ENCODE assay signal across 21 cellular contexts in the genomic region with DNA sequence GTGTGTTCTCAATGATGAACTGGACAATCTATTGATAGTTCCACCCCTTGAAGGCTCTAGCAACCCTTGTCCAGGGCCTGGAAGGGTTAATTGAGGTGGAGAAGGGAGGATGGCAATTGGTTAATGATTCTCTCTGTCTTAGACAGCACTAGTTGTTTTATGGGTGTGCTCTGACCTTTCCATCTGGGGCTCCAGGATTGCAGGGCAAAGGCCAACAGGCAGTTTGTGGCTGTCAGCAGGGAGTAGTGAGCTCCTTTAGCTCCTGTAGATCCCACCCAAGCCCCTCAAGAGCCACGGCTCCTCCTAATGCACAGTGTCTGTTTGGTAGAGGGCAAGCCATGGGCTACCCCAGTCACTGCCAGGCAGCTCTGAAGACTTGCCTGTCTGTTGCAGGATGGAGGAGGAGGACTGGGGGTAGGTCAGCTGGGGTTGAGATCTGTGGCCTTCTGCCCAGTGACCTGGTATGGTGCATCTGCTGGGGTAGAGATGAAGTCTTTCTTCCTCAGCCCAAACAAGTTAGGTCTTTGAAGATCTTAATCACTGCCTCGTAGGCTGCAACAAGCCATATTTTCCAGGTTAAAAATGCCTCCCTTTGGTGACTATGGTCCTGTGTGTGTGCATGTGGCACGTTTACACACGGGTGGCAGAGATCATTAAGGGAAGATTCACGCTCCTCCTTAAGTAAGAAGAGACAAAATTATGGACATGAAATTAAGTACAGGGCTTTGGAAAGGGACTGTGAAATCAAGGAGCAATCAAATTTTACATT. TPM values are rescaled to one million over a fixed set of nuclear protein-coding genes. Genes with fewer than 3 reads are reported as not detected.
"Had no signal": no experiment of that assay in that cellular context is flagged by ENCODE, and none has a peak within 500 bp of the region (broad histone marks: within the 10 kb centered on the region; RNA-seq: fewer than 3 reads in every experiment).

No MANE protein-coding gene starts in this region.

- H3K9me3 ChIP-seq: prostate gland had no signal

- H3K27ac Mint-ChIP-seq: activated CD8-positive, alpha-beta memory T cell treated with anti-CD3 and anti-CD28 coated beads, Interleukin-2, amount 10 ng/mL, durations not matched to agents 7 days and 5 days; dendritic cell treated with granulocyte-macrophage colony-stimulating factor and Interleukin-4, amounts not matched to agents 40 ng/mL and 50 ng/mL, for 4 days; endodermal cell; naive thymus-derived CD4-positive, alpha-beta T cell had no signal

- H3K27ac ChIP-seq: prostate gland, suprapubic skin had no signal

- H3K4me3 Mint-ChIP-seq: activated CD8-positive, alpha-beta memory T cell treated with anti-CD3 and anti-CD28 coated beads, Interleukin-2, amount 10 ng/mL, durations not matched to agents 7 days and 5 days; activated T-cell treated with anti-CD3 and anti-CD28 coated beads, Interleukin-2, amount 50 U/mL, for 4 hours; brain; dendritic cell treated with granulocyte-macrophage colony-stimulating factor and Interleukin-4, amounts not matched to agents 40 ng/mL and 50 ng/mL, for 4 days; endodermal cell; naive thymus-derived CD4-positive, alpha-beta T cell had no signal

- H3K4me1 ChIP-seq: prostate gland had no signal

- DNase-seq: activated CD4-positive, alpha-beta T cell treated with anti-CD3 and anti-CD28 coated beads, Interleukin-2, amount 50 U/mL, for 4 hours; activated CD4-positive, CD25-positive, alpha-beta regulatory T cell treated with anti-CD3 and anti-CD28 coated beads, Interleukin-2, amount 50 U/mL, for 72 hours; activated CD8-positive, alpha-beta memory T cell treated with anti-CD3 and anti-CD28 coated beads, Interleukin-2, amount 10 ng/mL, durations not matched to agents 7 days and 5 days; activated effector memory CD4-positive, alpha-beta T cell treated with anti-CD3 and anti-CD28 coated beads, Interleukin-2, amount 50 U/mL, for 16 hours; activated T-cell treated with anti-CD3 and anti-CD28 coated beads, Interleukin-2, amount 50 U/mL, for 4 hours; amygdala; endodermal cell; erythroblast; hypothalamus; left ventricle myocardium superior; naive thymus-derived CD4-positive, alpha-beta T cell; occipital lobe; stimulated activated CD4-positive, alpha-beta T cell treated with anti-CD3 and anti-CD28 coated beads, Interleukin-2, amount 100 ng/mL, for 48 hours; stimulated activated naive CD4-positive, alpha-beta T cell treated with Interleukin-2 at 50 U/mL for 16 hours; T-helper 9 cell had no signal

- H3K27me3 ChIP-seq: suprapubic skin had no signal

- H3K27me3 Mint-ChIP-seq: dendritic cell treated with granulocyte-macrophage colony-stimulating factor and Interleukin-4, amounts not matched to agents 40 ng/mL and 50 ng/mL, for 4 days had no signal

- H3K4me1 Mint-ChIP-seq: activated CD8-positive, alpha-beta memory T cell treated with anti-CD3 and anti-CD28 coated beads, Interleukin-2, amount 10 ng/mL, durations not matched to agents 7 days and 5 days; brain; naive thymus-derived CD4-positive, alpha-beta T cell had no signal

- H3K36me3 Mint-ChIP-seq: activated CD8-positive, alpha-beta memory T cell treated with anti-CD3 and anti-CD28 coated beads, Interleukin-2, amount 10 ng/mL, durations not matched to agents 7 days and 5 days; activated naive CD4-positive, alpha-beta T cell treated with anti-CD3 and anti-CD28 coated beads, Interleukin-2, amount 50 U/mL, for 72 hours; brain; naive thymus-derived CD4-positive, alpha-beta T cell had no signal

- H3K36me3 ChIP-seq: prostate gland, suprapubic skin had no signal

- ATAC-seq: activated CD8-positive, alpha-beta memory T cell treated with anti-CD3 and anti-CD28 coated beads, Interleukin-2, amount 10 ng/mL, durations not matched to agents 7 days and 5 days; activated naive CD4-positive, alpha-beta T cell treated with anti-CD3 and anti-CD28 coated beads, Interleukin-2, amount 50 U/mL, for 72 hours; activated T-cell treated with anti-CD3 and anti-CD28 coated beads, Interleukin-2, amount 50 U/mL, for 4 hours; left ventricle myocardium superior; naive thymus-derived CD4-positive, alpha-beta T cell had no signal

- H3K9me3 Mint-ChIP-seq: activated naive CD4-positive, alpha-beta T cell treated with anti-CD3 and anti-CD28 coated beads, Interleukin-2, amount 50 U/mL, for 72 hours; activated T-cell treated with anti-CD3 and anti-CD28 coated beads, Interleukin-2, amount 50 U/mL, for 4 hours had no signal

- H3K4me3 ChIP-seq: prostate gland, suprapubic skin had no signal

RNA-seq across cellular contexts. Expression of gene MROH7, which starts 7.7 kb away (rescaled TPM):
- total RNA-seq: activated CD8-positive, alpha-beta memory T cell treated with anti-CD3 and anti-CD28 coated beads, Interleukin-2, amount 10 ng/mL, durations not matched to agents 7 days and 5 days had no signal
- polyA plus RNA-seq: naive thymus-derived CD4-positive, alpha-beta T cell had no signal

RNA-seq across cellular contexts. Expression of gene FAM151A, which starts 26.0 kb away (rescaled TPM):
- total RNA-seq: activated CD8-positive, alpha-beta memory T cell treated with anti-CD3 and anti-CD28 coated beads, Interleukin-2, amount 10 ng/mL, durations not matched to agents 7 days and 5 days; activated naive CD4-positive, alpha-beta T cell treated with anti-CD3 and anti-CD28 coated beads, Interleukin-2, amount 50 U/mL, for 72 hours; activated T-cell treated with anti-CD3 and anti-CD28 coated beads, Interleukin-2, amount 50 U/mL, for 4 hours; endodermal cell; naive thymus-derived CD4-positive, alpha-beta T cell; occipital lobe; prostate gland; ureter had no signal
- polyA plus RNA-seq: naive thymus-derived CD4-positive, alpha-beta T cell had no signal
